In genomic region chr6:166760288-166760687, GRCh38 we compare ENCODE assay signal across 12 cellular contexts.
A peak's percentile ranks its signal among the peaks of the same experiment; 100 is the strongest.
DNase-seq lines count a peak whose midpoint lies in the region; ATAC-seq, FAIRE-seq and TF ChIP-seq lines count a peak whose summit lies in the region.
"Had no signal": no experiment of that assay in that cellular context is flagged by ENCODE, and none has a peak within 500 bp of the region (broad histone marks: within the 10 kb centered on the region; RNA-seq: fewer than 3 reads in every experiment).

No MANE protein-coding gene starts in this region.

- no peaks in the 10 kb centered on the region for H3K9me3 ChIP-seq in ascending aorta
- H3K9me3 ChIP-seq: vagina had no signal

- no peak for FAIRE-seq in urothelium cell line (lab: Jason Lieb, UNC)
- FAIRE-seq: RCC 7860 had no signal

- H3K4me1 ChIP-seq in ascending aorta, result no peaks in the 10 kb centered on the region

- H3K36me3 ChIP-seq in ascending aorta, result no peaks in the 10 kb centered on the region
- H3K36me3 ChIP-seq: vagina had no signal

- TF ChIP-seq CTCF in ascending aorta (IDR thresholded peaks at IDR 0.05), result no peak

- H3K4me3 ChIP-seq in ascending aorta, result no peak overlapping the region
- H3K4me3 ChIP-seq: vagina had no signal

- H3K27ac ChIP-seq in ascending aorta, result no peak overlapping the region
- H3K27ac ChIP-seq: vagina had no signal

- ATAC-seq in sciatic nerve, result no peak

- DNase-seq in activated CD4-positive, alpha-beta T cell treated with anti-CD3 and anti-CD28 coated beads, Interleukin-2, amount 50 U/mL, for 1 hour, result peak; percentile 56
- DNase-seq in activated effector memory CD4-positive, alpha-beta T cell treated with anti-CD3 and anti-CD28 coated beads, Interleukin-2, amount 50 U/mL, for 16 hours, result peak; percentile 84
- peak; percentile 38 to 61 (median 49) for DNase-seq in stimulated activated CD4-positive, alpha-beta T cell treated with anti-CD3 and anti-CD28 coated beads, Interleukin-12 subunit alpha, Interleukin-12 subunit beta, amount 100 ng/mL, for 48 hours (ENCODE audit: low read depth in 2 of 3, low spot score in 1 of 3)
- peak; percentile 71 for DNase-seq in urothelium cell line (ENCODE audit: low spot score)
- DNase-seq in ascending aorta (ENCODE audit: low spot score in 2 of 2), result no peak
- no peak for DNase-seq in GM19240 (ENCODE audit: insufficient read length, low spot score)
- no peak for DNase-seq in sciatic nerve (ENCODE audit: low spot score)
- DNase-seq: Calu3, HFFc6, NCI-H2171 treated with DMSO at 0.1 percent for 48 hours had no signal

- intact Hi-C loops in ascending aorta (cut with DNase I), result no loop called here
- intact Hi-C loops in sciatic nerve (cut with DNase I), result no loop called here

- no peaks in the 10 kb centered on the region for H3K27me3 ChIP-seq in ascending aorta
- H3K27me3 ChIP-seq: vagina had no signal

Comparison
In these comparisons a context has a peak if more than half of its experiments do, and no peak if none do; other contexts are left out.
1. DNase-seq: peak in activated CD4-positive, alpha-beta T cell treated with anti-CD3 and anti-CD28 coated beads, Interleukin-2, amount 50 U/mL, for 1 hour (single experiment), activated effector memory CD4-positive, alpha-beta T cell treated with anti-CD3 and anti-CD28 coated beads, Interleukin-2, amount 50 U/mL, for 16 hours (single experiment), stimulated activated CD4-positive, alpha-beta T cell treated with anti-CD3 and anti-CD28 coated beads, Interleukin-12 subunit alpha, Interleukin-12 subunit beta, amount 100 ng/mL, for 48 hours (3 of 3) and urothelium cell line (single experiment); none in ascending aorta (0 of 2), GM19240 (single experiment) and sciatic nerve (single experiment).